In the genomic region with DNA sequence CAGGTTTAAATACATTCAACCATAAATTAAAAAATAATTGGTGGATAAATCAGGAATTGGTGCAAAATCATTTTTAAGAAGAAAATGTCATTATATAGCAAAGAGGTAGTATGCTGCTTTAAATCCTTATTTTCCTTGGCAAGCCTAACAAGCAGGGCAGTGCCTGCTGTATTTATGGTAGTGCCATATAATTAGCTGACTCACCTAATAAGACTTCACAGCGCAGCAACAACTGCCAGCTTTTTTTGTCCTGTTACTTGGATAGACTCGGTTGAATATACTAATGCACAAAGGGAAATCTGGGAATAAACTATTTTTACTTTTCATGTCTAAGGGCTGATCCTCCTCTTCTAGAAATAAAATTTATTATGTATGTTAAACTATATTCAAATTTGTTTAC, we compare ENCODE assay signal across 14 cellular contexts.
A peak's percentile ranks its signal among the peaks of the same experiment; 100 is the strongest.
DNase-seq lines count a peak whose midpoint lies in the region; ATAC-seq, FAIRE-seq and TF ChIP-seq lines count a peak whose summit lies in the region.
"Had no signal": no experiment of that assay in that cellular context is flagged by ENCODE, and none has a peak within 500 bp of the region (broad histone marks: within the 10 kb centered on the region; RNA-seq: fewer than 3 reads in every experiment).

No MANE protein-coding gene starts in this region.

- no peak overlapping the region for H3K4me3 Mint-ChIP-seq in effector memory CD8-positive, alpha-beta T cell
- H3K4me3 Mint-ChIP-seq: activated naive CD4-positive, alpha-beta T cell treated with anti-CD3 and anti-CD28 coated beads, Interleukin-2, amount 10 ng/mL, durations not matched to agents 7 days and 5 days; nephron progenitor cell had no signal

- no peaks in the 10 kb centered on the region for H3K9me2 ChIP-seq in HCT116 (ENCODE audit: insufficient read depth)

- H4K20me1 ChIP-seq in HCT116 (ENCODE audit: insufficient read depth), result no peaks in the 10 kb centered on the region

- H3K79me2 ChIP-seq in HCT116 (ENCODE audit: insufficient read depth, low read length), result no peaks in the 10 kb centered on the region

- peak; percentile 85 for DNase-seq in A172 (ENCODE audit: low spot score)
- no peak for DNase-seq in HCT116 (ENCODE audit: low read depth, low spot score)
- peak; percentile 64 for DNase-seq in RPMI7951 (ENCODE audit: low read depth)
- DNase-seq in fibroblast of mammary gland (ENCODE audit: low read depth), result peak; percentile 32
- DNase-seq in effector memory CD8-positive, alpha-beta T cell, result no peak
- DNase-seq in erythroblast (lab: John Stamatoyannopoulos, UW), result no peak
- no peak for DNase-seq in D721Med (ENCODE audit: insufficient read length, low spot score)
- no peak for DNase-seq in gastrocnemius medialis
- DNase-seq: activated CD4-positive, alpha-beta T cell treated with anti-CD3 and anti-CD28 coated beads, Interleukin-2, amount 50 U/mL, for 48 hours; activated naive CD4-positive, alpha-beta T cell treated with anti-CD3 and anti-CD28 coated beads, Interleukin-2, amount 10 ng/mL, durations not matched to agents 7 days and 5 days; AML-193; effector memory CD4-positive, alpha-beta T cell; nephron progenitor cell had no signal

- H3K27ac Mint-ChIP-seq in effector memory CD8-positive, alpha-beta T cell, result no peak overlapping the region
- H3K27ac Mint-ChIP-seq: activated naive CD4-positive, alpha-beta T cell treated with anti-CD3 and anti-CD28 coated beads, Interleukin-2, amount 10 ng/mL, durations not matched to agents 7 days and 5 days had no signal

- H2AFZ ChIP-seq in HCT116 (ENCODE audit: low read depth, low read length, poor library complexity, severe bottlenecking), result no peak overlapping the region

- intact Hi-C loops in HCT116 (cut with micrococcal nuclease), result no loop called here
- intact Hi-C loops in gastrocnemius medialis (cut with DNase I; ENCODE audit: low total_unique reads), result no loop called here

- TF ChIP-seq RAD21 in HCT116 (IDR thresholded peaks at IDR 0.05; ENCODE audit: low read depth), result no peak

- TF ChIP-seq POLR2A in HCT116 (IDR thresholded peaks at IDR 0.05; ENCODE audit: borderline replicate concordance, extremely low read depth, insufficient read depth, insufficient read length) (no peak), erythroblast (IDR thresholded peaks at IDR 0.05; ENCODE audit: low read length) (no peak), gastrocnemius medialis (IDR thresholded peaks at IDR 0.05) (no peak)

- H3K9me3 ChIP-seq in HCT116 (ENCODE audit: control insufficient read depth in 1 of 2, insufficient read depth in 1 of 2, low read depth in 1 of 2, low read length in 2 of 2) (no peaks in the 10 kb centered on the region), gastrocnemius medialis (no peaks in the 10 kb centered on the region)

- H3K9me3 Mint-ChIP-seq in effector memory CD8-positive, alpha-beta T cell, result peaks cover 0 to 1% of the 10 kb centered on the region in 2 donors
- H3K9me3 Mint-ChIP-seq: activated naive CD4-positive, alpha-beta T cell treated with anti-CD3 and anti-CD28 coated beads, Interleukin-2, amount 10 ng/mL, durations not matched to agents 7 days and 5 days had no signal

- H3K4me1 ChIP-seq in HCT116 (ENCODE audit: control insufficient read depth in 1 of 2, insufficient read depth in 2 of 2, low read length in 2 of 2) (peaks cover 0 to 8% of the 10 kb centered on the region in 2 experiments; a peak in 3 of 4 replicates), gastrocnemius medialis (no peaks in the 10 kb centered on the region)

- H3K36me3 ChIP-seq in HCT116 (ENCODE audit: control insufficient read depth in 1 of 2, insufficient read depth in 2 of 2, low read length in 2 of 2) (no peaks in the 10 kb centered on the region), gastrocnemius medialis (no peaks in the 10 kb centered on the region)

- TF ChIP-seq CTCF in HCT116 (IDR thresholded peaks at IDR 0.05 in 2 of 3, conservative IDR thresholded peaks at IDR 0.05 in 1 of 3; ENCODE audit: borderline replicate concordance in 1 of 3, insufficient read depth in 1 of 3, low read depth in 2 of 3, low read length in 2 of 3) (no peak), fibroblast of mammary gland (conservative IDR thresholded peaks at IDR 0.05; ENCODE audit: control insufficient read depth, insufficient read depth, low read depth, low read length) (no peak), D721Med (IDR thresholded peaks at IDR 0.05; ENCODE audit: insufficient read depth, missing control alignments) (no peak), gastrocnemius medialis (IDR thresholded peaks at IDR 0.05 in 4 of 5, conservative IDR thresholded peaks at IDR 0.05 in 1 of 5) (no peak)

- BruUV-seq in HCT116 (replicated peaks; lab: Mats Ljungman, UMichigan), result no TSS peak

- no peak overlapping the region for H3K27ac ChIP-seq in HCT116 (ENCODE audit: low read depth, low read length)
- H3K27ac ChIP-seq in gastrocnemius medialis, result no peak overlapping the region

- peak overlapping the region; percentile 16; the same call in 1 of the 2 replicates for H3K4me2 ChIP-seq in HCT116 (ENCODE audit: low read length)

- peak; percentile 52 for ATAC-seq in HCT116
- no peak for ATAC-seq in effector memory CD8-positive, alpha-beta T cell (replicated peaks)
- ATAC-seq in gastrocnemius medialis, result no peak
- ATAC-seq: K562 had no signal

- H3K4me3 ChIP-seq in HCT116 (replicated peaks in 1 of 2; ENCODE audit: low read depth in 1 of 2, low read length in 2 of 2) (no peak overlapping the region), fibroblast of mammary gland (ENCODE audit: control insufficient read depth, low read depth, low read length) (no peak overlapping the region), gastrocnemius medialis (no peak overlapping the region)
- H3K4me3 ChIP-seq: K562 had no signal

- H3K27me3 Mint-ChIP-seq in effector memory CD8-positive, alpha-beta T cell, result no peaks in the 10 kb centered on the region
- H3K27me3 Mint-ChIP-seq: activated naive CD4-positive, alpha-beta T cell treated with anti-CD3 and anti-CD28 coated beads, Interleukin-2, amount 10 ng/mL, durations not matched to agents 7 days and 5 days had no signal

- no peak for FAIRE-seq in D721Med (lab: Jason Lieb, UNC)
- FAIRE-seq: K562 had no signal

- no peaks in the 10 kb centered on the region for H3K4me1 Mint-ChIP-seq in effector memory CD8-positive, alpha-beta T cell (ENCODE audit: low read depth in 2 of 2)
- H3K4me1 Mint-ChIP-seq: nephron progenitor cell had no signal

- RAD21 ChIA-PET in HCT116 (lab: Charles Lee; ENCODE audit: low non-redundant PET in 1 of 2, low total read pairs in 2 of 2, uncharacterized antibody in 2 of 2, unreplicated experiment in 2 of 2), result no interaction called here

- no peak overlapping the region for H3K9ac ChIP-seq in HCT116 (ENCODE audit: low read length)

- in situ Hi-C loops in gastrocnemius medialis (cut with MboI; ENCODE audit: low sequenced_read_pairs in 4 of 4), result no loop called here

- CTCF ChIA-PET in HCT116 (lab: Charles Lee), result no interaction called here

- POLR2A ChIA-PET in HCT116 (lab: Charles Lee), result no interaction called here

- H3K27me3 ChIP-seq in HCT116 (ENCODE audit: insufficient read depth, low read length), result no peaks in the 10 kb centered on the region
- no peaks in the 10 kb centered on the region for H3K27me3 ChIP-seq in gastrocnemius medialis

- no peaks in the 10 kb centered on the region for H3K36me3 Mint-ChIP-seq in effector memory CD8-positive, alpha-beta T cell (ENCODE audit: insufficient read depth)
- H3K36me3 Mint-ChIP-seq: activated naive CD4-positive, alpha-beta T cell treated with anti-CD3 and anti-CD28 coated beads, Interleukin-2, amount 10 ng/mL, durations not matched to agents 7 days and 5 days had no signal

TF ChIP-seq in HCT116, 20 proteins besides CTCF, POLR2A, EP300 and RAD21 (continues in another document):
- TF ChIP-seq, protein P1, sequence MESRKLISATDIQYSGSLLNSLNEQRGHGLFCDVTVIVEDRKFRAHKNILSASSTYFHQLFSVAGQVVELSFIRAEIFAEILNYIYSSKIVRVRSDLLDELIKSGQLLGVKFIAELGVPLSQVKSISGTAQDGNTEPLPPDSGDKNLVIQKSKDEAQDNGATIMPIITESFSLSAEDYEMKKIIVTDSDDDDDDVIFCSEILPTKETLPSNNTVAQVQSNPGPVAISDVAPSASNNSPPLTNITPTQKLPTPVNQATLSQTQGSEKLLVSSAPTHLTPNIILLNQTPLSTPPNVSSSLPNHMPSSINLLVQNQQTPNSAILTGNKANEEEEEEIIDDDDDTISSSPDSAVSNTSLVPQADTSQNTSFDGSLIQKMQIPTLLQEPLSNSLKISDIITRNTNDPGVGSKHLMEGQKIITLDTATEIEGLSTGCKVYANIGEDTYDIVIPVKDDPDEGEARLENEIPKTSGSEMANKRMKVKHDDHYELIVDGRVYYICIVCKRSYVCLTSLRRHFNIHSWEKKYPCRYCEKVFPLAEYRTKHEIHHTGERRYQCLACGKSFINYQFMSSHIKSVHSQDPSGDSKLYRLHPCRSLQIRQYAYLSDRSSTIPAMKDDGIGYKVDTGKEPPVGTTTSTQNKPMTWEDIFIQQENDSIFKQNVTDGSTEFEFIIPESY (IDR thresholded peaks at IDR 0.05; ENCODE audit: extremely low read depth, insufficient replicate concordance, low read length), result no peak
- TF ChIP-seq SIN3A (IDR thresholded peaks at IDR 0.05; ENCODE audit: low read depth), result no peak
- TF ChIP-seq, protein P2, sequence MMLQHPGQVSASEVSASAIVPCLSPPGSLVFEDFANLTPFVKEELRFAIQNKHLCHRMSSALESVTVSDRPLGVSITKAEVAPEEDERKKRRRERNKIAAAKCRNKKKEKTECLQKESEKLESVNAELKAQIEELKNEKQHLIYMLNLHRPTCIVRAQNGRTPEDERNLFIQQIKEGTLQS (IDR thresholded peaks at IDR 0.05), result no peak
- no peak for TF ChIP-seq CEBPB (IDR thresholded peaks at IDR 0.05; ENCODE audit: low read depth)
- no peak for TF ChIP-seq ZNF274 (IDR thresholded peaks at IDR 0.05; ENCODE audit: low read depth, low read length)
- no peak for TF ChIP-seq YY1 (IDR thresholded peaks at IDR 0.05; ENCODE audit: extremely low read depth, insufficient replicate concordance, low read depth, low read length)
- TF ChIP-seq FOSL1 (IDR thresholded peaks at IDR 0.05; ENCODE audit: low read depth), result no peak
- TF ChIP-seq EGR1 (IDR thresholded peaks at IDR 0.05; ENCODE audit: low read depth), result no peak
- TF ChIP-seq ELF1 (IDR thresholded peaks at IDR 0.05; ENCODE audit: borderline replicate concordance, low read depth), result no peak
- TF ChIP-seq SRF (IDR thresholded peaks at IDR 0.05; ENCODE audit: low read depth), result no peak
- TF ChIP-seq, protein P3, sequence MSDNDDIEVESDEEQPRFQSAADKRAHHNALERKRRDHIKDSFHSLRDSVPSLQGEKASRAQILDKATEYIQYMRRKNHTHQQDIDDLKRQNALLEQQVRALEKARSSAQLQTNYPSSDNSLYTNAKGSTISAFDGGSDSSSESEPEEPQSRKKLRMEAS (IDR thresholded peaks at IDR 0.05), result no peak
- TF ChIP-seq SP1 (IDR thresholded peaks at IDR 0.05; ENCODE audit: low read depth), result no peak
- no peak for TF ChIP-seq EZH2 (IDR thresholded peaks at IDR 0.05)
- no peak for TF ChIP-seq ZFX (IDR thresholded peaks at IDR 0.05)
- TF ChIP-seq EZH2phosphoT487 (IDR thresholded peaks at IDR 0.05; ENCODE audit: borderline replicate concordance), result no peak
- TF ChIP-seq POLR2AphosphoS5 (IDR thresholded peaks at IDR 0.05; ENCODE audit: low read depth, low read length), result no peak

Comparison
In these comparisons a context has a peak if more than half of its experiments do, and no peak if none do; other contexts are left out.
1. DNase-seq: peak in A172 (single experiment), RPMI7951 (single experiment) and fibroblast of mammary gland (single experiment); none in HCT116 (single experiment), effector memory CD8-positive, alpha-beta T cell (0 of 3), erythroblast (0 of 2), D721Med (single experiment) and gastrocnemius medialis (0 of 2).